Comparison of ENCODE assay signal across 22 cellular contexts in the genomic region with DNA sequence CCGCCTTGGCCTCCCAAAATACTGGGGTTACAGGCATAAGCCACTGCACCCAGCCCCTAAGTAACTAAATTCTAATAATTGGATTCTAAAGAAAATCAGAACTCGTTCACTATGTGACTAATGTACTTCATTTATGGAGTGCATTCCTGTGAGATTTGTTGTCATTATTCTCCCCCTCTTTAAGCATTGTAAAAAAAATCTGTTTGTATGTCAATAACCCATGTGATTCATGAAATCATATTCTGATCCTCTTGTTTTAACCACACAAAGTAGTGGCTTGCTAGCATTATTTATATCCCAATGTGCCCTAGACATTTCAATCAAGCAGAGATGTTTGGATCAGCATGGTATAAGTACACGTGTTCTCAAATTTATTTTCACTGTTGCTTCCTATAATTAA.
DNase-seq lines count a peak whose midpoint lies in the region; ATAC-seq, FAIRE-seq and TF ChIP-seq lines count a peak whose summit lies in the region.
"Had no signal": no experiment of that assay in that cellular context is flagged by ENCODE, and none has a peak within 500 bp of the region (broad histone marks: within the 10 kb centered on the region; RNA-seq: fewer than 3 reads in every experiment).

No MANE protein-coding gene starts in this region.

- FAIRE-seq in astrocyte (lab: Jason Lieb, UNC) = no peak

- no peak for TF ChIP-seq POLR2A in breast epithelium (IDR thresholded peaks at IDR 0.05)

- CTCF ChIA-PET in MCF 10A (lab: Yijun Ruan, JAX) = interaction anchor here (0.6 to 1.3 kb wide), 3 partner anchors 17 to 368 kb away, joined by 3 read pairs; no protein-coding TSS in a partner anchor

- H3K27me3 ChIP-seq in breast epithelium (no peaks in the 10 kb centered on the region), astrocyte (ENCODE audit: insufficient read depth, low read length) (no peaks in the 10 kb centered on the region)
- H3K27me3 ChIP-seq: colonic mucosa, transverse colon had no signal

- H3K9me3 Mint-ChIP-seq in MCF 10A (ENCODE audit: unreplicated experiment) (no peaks in the 10 kb centered on the region), astrocyte (ENCODE audit: unreplicated experiment) (no peaks in the 10 kb centered on the region)
- H3K9me3 Mint-ChIP-seq: CD4-positive, alpha-beta T cell had no signal

- no peak overlapping the region for H3K4me3 ChIP-seq in breast epithelium
- no peak overlapping the region for H3K4me3 ChIP-seq in astrocyte (ENCODE audit: insufficient read depth, low read depth, low read length)
- H3K4me3 ChIP-seq: colonic mucosa, smooth muscle cell, transverse colon had no signal

- peak overlapping the region; percentile 14 for H3K27ac Mint-ChIP-seq in MCF 10A (ENCODE audit: low read depth, unreplicated experiment)
- no peak overlapping the region for H3K27ac Mint-ChIP-seq in astrocyte (ENCODE audit: unreplicated experiment)
- H3K27ac Mint-ChIP-seq: CD4-positive, alpha-beta T cell had no signal

- no peak overlapping the region for H3K4me2 ChIP-seq in astrocyte (ENCODE audit: low read length)
- H3K4me2 ChIP-seq: smooth muscle cell had no signal

- H3K4me3 Mint-ChIP-seq in MCF 10A (ENCODE audit: unreplicated experiment) = no peak overlapping the region
- no peak overlapping the region for H3K4me3 Mint-ChIP-seq in astrocyte (ENCODE audit: unreplicated experiment)
- H3K4me3 Mint-ChIP-seq: CD4-positive, alpha-beta T cell had no signal

- peaks cover 15% of the 10 kb centered on the region for H3K4me1 Mint-ChIP-seq in MCF 10A (ENCODE audit: insufficient read depth, unreplicated experiment)
- peaks cover 26% of the 10 kb centered on the region for H3K4me1 Mint-ChIP-seq in astrocyte (ENCODE audit: low read depth, unreplicated experiment)

- ATAC-seq in GM21619 (IDR thresholded peaks at IDR 0.05; ENCODE audit: unreplicated experiment) (no peak), HG03432 (IDR thresholded peaks at IDR 0.05; ENCODE audit: unreplicated experiment) (no peak)
- ATAC-seq: left ventricle myocardium superior had no signal

- H3K36me3 Mint-ChIP-seq in MCF 10A (ENCODE audit: insufficient read depth, unreplicated experiment) (no peaks in the 10 kb centered on the region), astrocyte (ENCODE audit: low read depth, unreplicated experiment) (peaks cover 4% of the 10 kb centered on the region)

- no TSS peak for BruUV-seq in MCF 10A (replicated peaks; lab: Mats Ljungman, UMichigan)

- H3K27ac ChIP-seq in breast epithelium (no peak overlapping the region), astrocyte (ENCODE audit: low read depth, low read length) (peak overlapping the region; percentile 65)
- H3K27ac ChIP-seq: colonic mucosa, HL-60, parathyroid adenoma, transverse colon had no signal

- H3K9ac ChIP-seq in astrocyte (ENCODE audit: low read length) = no peak overlapping the region
- H3K9ac ChIP-seq: parathyroid adenoma had no signal

- no peaks in the 10 kb centered on the region for H3K27me3 Mint-ChIP-seq in MCF 10A (ENCODE audit: insufficient read depth, unreplicated experiment)
- no peaks in the 10 kb centered on the region for H3K27me3 Mint-ChIP-seq in astrocyte (ENCODE audit: low read depth, unreplicated experiment)
- H3K27me3 Mint-ChIP-seq: CD4-positive, alpha-beta T cell had no signal

- intact Hi-C loops in MCF 10A (cut with micrococcal nuclease) (no loop called here), breast epithelium (cut with DNase I; ENCODE audit: low total_unique reads) (no loop called here)

- peak; percentile 2 for DNase-seq in MCF 10A (ENCODE audit: unreplicated experiment)
- DNase-seq in breast epithelium (ENCODE audit: low spot score in 2 of 2) = no peak
- DNase-seq in astrocyte (ENCODE audit: low read depth) = peak; percentile 69
- DNase-seq in hepatic stellate cell (ENCODE audit: low spot score) = peak; percentile 19
- no peak for DNase-seq in DMS79 treated with DMSO at 0.1 percent for 48 hours (lab: John Stamatoyannopoulos, UW)
- DNase-seq in NCI-H146 (lab: John Stamatoyannopoulos, UW) = no peak
- DNase-seq: 8988T; activated CD4-positive, CD25-positive, alpha-beta regulatory T cell; activated gamma-delta T cell; CD4-positive, alpha-beta T cell; colonic mucosa; hypothalamus; left ventricle myocardium superior; NCI-H1694; NCI-H510A; SIG-M5; transverse colon had no signal

- H3K4me1 ChIP-seq in breast epithelium = no peaks in the 10 kb centered on the region
- H3K4me1 ChIP-seq in astrocyte (ENCODE audit: insufficient read depth, low read length) = peaks cover 21% of the 10 kb centered on the region
- H3K4me1 ChIP-seq: colonic mucosa, parathyroid adenoma had no signal

- H2AFZ ChIP-seq in astrocyte (ENCODE audit: low read depth, low read length) = no peak overlapping the region
- H2AFZ ChIP-seq: parathyroid adenoma had no signal

- POLR2A ChIA-PET in MCF 10A (lab: Yijun Ruan, JAX) = no interaction called here

- H3K9me3 ChIP-seq in breast epithelium (no peaks in the 10 kb centered on the region), astrocyte (ENCODE audit: insufficient read depth, low read depth, low read length) (no peaks in the 10 kb centered on the region)
- H3K9me3 ChIP-seq: colonic mucosa, transverse colon had no signal

- H4K20me1 ChIP-seq in astrocyte (ENCODE audit: insufficient read depth, low read length) = no peaks in the 10 kb centered on the region

- no peaks in the 10 kb centered on the region for H3K79me2 ChIP-seq in astrocyte (ENCODE audit: insufficient read depth, low read length)
- H3K79me2 ChIP-seq: parathyroid adenoma had no signal

- no peak for TF ChIP-seq CTCF in MCF 10A (IDR thresholded peaks at IDR 0.05; ENCODE audit: unreplicated experiment)
- TF ChIP-seq CTCF in breast epithelium (IDR thresholded peaks at IDR 0.05) = no peak
- TF ChIP-seq CTCF in astrocyte (IDR thresholded peaks at IDR 0.05; ENCODE audit: insufficient read depth, low read depth, low read length) = no peak

- H3K36me3 ChIP-seq in breast epithelium (no peaks in the 10 kb centered on the region), astrocyte (ENCODE audit: insufficient read depth, low read length) (no peaks in the 10 kb centered on the region)
- H3K36me3 ChIP-seq: colonic mucosa, transverse colon had no signal

Comparison
In these comparisons a context has a peak if more than half of its experiments do, and no peak if none do; other contexts are left out.
1. DNase-seq: peak in MCF 10A (single experiment), astrocyte (single experiment) and hepatic stellate cell (single experiment); none in breast epithelium (0 of 2), DMS79 treated with DMSO at 0.1 percent for 48 hours (single experiment) and NCI-H146 (single experiment).